Comparison of ENCODE assay signal across 9 cellular contexts in genomic region chr16:85227924-85228462, GRCh38.
A peak's percentile ranks its signal among the peaks of the same experiment; 100 is the strongest.
DNase-seq lines count a peak whose midpoint lies in the region; ATAC-seq, FAIRE-seq and TF ChIP-seq lines count a peak whose summit lies in the region.
"Had no signal": no experiment of that assay in that cellular context is flagged by ENCODE, and none has a peak within 500 bp of the region (broad histone marks: within the 10 kb centered on the region; RNA-seq: fewer than 3 reads in every experiment).

No MANE protein-coding gene starts in this region.

- peak; percentile 70 for DNase-seq in HTR-8/SVneo (ENCODE audit: insufficient read length, low spot score)
- no peak for DNase-seq in retinal pigment epithelial cell (ENCODE audit: low read depth)
- no peak for DNase-seq in MCF 10A (ENCODE audit: unreplicated experiment)
- no peak for DNase-seq in medulla oblongata (ENCODE audit: extremely low spot score)
- DNase-seq in retina, result no peak
- DNase-seq: naive thymus-derived CD4-positive, alpha-beta T cell had no signal

- H3K4me1 Mint-ChIP-seq in brain (peaks cover 79% of the 10 kb centered on the region), MCF 10A (ENCODE audit: insufficient read depth, unreplicated experiment) (no peaks in the 10 kb centered on the region)

- TF ChIP-seq CTCF in brain (conservative IDR thresholded peaks at IDR 0.05), result no peak
- TF ChIP-seq CTCF in retinal pigment epithelial cell (conservative IDR thresholded peaks at IDR 0.05; ENCODE audit: low read depth, low read length), result peak; percentile 22
- TF ChIP-seq CTCF in MCF 10A (IDR thresholded peaks at IDR 0.05; ENCODE audit: unreplicated experiment), result no peak

- FAIRE-seq in HTR-8/SVneo (lab: Jason Lieb, UNC), result no peak

- peak overlapping the region in 3 of 5 experiments; percentile 32 to 77 (median 55) for H3K4me3 Mint-ChIP-seq in brain
- no peak overlapping the region for H3K4me3 Mint-ChIP-seq in MCF 10A (ENCODE audit: unreplicated experiment)
- H3K4me3 Mint-ChIP-seq: naive thymus-derived CD4-positive, alpha-beta T cell had no signal

- BruUV-seq in MCF 10A (replicated peaks; lab: Mats Ljungman, UMichigan), result no TSS peak

- H3K9me3 Mint-ChIP-seq in brain (peaks cover 0 to 10% (median 7%) of the 10 kb centered on the region in 5 experiments), MCF 10A (ENCODE audit: unreplicated experiment) (peaks cover 11% of the 10 kb centered on the region)

- intact Hi-C loops in MCF 10A (cut with micrococcal nuclease), result no loop called here

- H3K27ac Mint-ChIP-seq in brain, result peak overlapping the region; percentile 51 to 92 (median 80)
- no peak overlapping the region for H3K27ac Mint-ChIP-seq in MCF 10A (ENCODE audit: low read depth, unreplicated experiment)

- no peak for TF ChIP-seq POLR2A in GM18505 (IDR thresholded peaks at IDR 0.05; ENCODE audit: borderline replicate concordance, extremely low read depth, insufficient read depth, insufficient read length)

- H3K36me3 Mint-ChIP-seq in brain, result no peaks in the 10 kb centered on the region
- peaks cover 6% of the 10 kb centered on the region for H3K36me3 Mint-ChIP-seq in MCF 10A (ENCODE audit: insufficient read depth, unreplicated experiment)
- H3K36me3 Mint-ChIP-seq: naive thymus-derived CD4-positive, alpha-beta T cell had no signal

- peaks cover 13% of the 10 kb centered on the region for H3K27me3 Mint-ChIP-seq in brain
- H3K27me3 Mint-ChIP-seq in MCF 10A (ENCODE audit: insufficient read depth, unreplicated experiment), result peaks cover 11% of the 10 kb centered on the region

- peak; percentile 4 for ATAC-seq in GM18868 (IDR thresholded peaks at IDR 0.05; ENCODE audit: unreplicated experiment)
- no peak for ATAC-seq in GM18505 (IDR thresholded peaks at IDR 0.05; ENCODE audit: unreplicated experiment)
- ATAC-seq: naive thymus-derived CD4-positive, alpha-beta T cell had no signal

- no peak overlapping the region for H3K4me3 ChIP-seq in retinal pigment epithelial cell (ENCODE audit: low read length)

- CTCF ChIA-PET in MCF 10A (lab: Yijun Ruan, JAX), result interaction anchor here (0.6 kb wide), 1 partner anchor 29 kb away, joined by 3 read pairs; no protein-coding TSS in a partner anchor

- POLR2A ChIA-PET in MCF 10A (lab: Yijun Ruan, JAX), result no interaction called here
